In the genomic region with DNA sequence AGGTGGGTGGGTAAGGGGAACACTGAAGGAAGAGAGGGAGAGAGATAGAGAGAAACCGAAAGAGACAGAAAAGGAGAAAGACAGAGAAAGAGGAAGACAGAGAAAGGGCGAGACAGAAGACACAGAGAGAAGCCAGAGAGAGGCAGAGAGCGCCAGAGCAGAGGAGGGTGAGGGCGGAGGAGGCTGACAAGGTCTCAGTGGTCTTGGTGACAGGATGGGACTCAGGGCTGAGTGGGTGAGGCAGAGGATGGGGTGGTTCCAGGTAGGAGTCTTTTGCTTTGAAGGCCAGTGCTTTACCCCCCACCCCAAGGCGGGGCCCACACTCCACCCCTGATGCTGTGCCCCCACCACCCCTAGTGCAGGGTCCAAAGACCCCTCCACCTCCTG, we compare ENCODE assay signal across 8 cellular contexts. TPM values are rescaled to one million over a fixed set of nuclear protein-coding genes. Genes with fewer than 3 reads are reported as not detected.
A peak's percentile ranks its signal among the peaks of the same experiment; 100 is the strongest.
DNase-seq lines count a peak whose midpoint lies in the region; ATAC-seq and TF ChIP-seq lines count a peak whose summit lies in the region.

No MANE protein-coding gene starts in this region.

- DNase-seq in activated CD4-positive, alpha-beta T cell treated with anti-CD3 and anti-CD28 coated beads for 36 hours, result no peak
- DNase-seq in activated CD4-positive, alpha-beta T cell treated with anti-CD3 and anti-CD28 coated beads for 48 hours, result no peak
- DNase-seq in RWPE2 (ENCODE audit: low spot score), result no peak
- no peak for DNase-seq in fibroblast of pulmonary artery (ENCODE audit: low read depth)
- no peak for DNase-seq in KG1 (lab: John Stamatoyannopoulos, UW)
- no peak for DNase-seq in NCI-H69 (lab: John Stamatoyannopoulos, UW)
- no peak for DNase-seq in HPDE6-E6E7 (ENCODE audit: extremely low spot score)

- H3K4me3 Mint-ChIP-seq in activated CD4-positive, alpha-beta T cell treated with anti-CD3 and anti-CD28 coated beads for 36 hours, result no peak overlapping the region
- peak overlapping the region; percentile 47 for H3K4me3 Mint-ChIP-seq in stimulated activated memory B cell treated with anti-CD40 and anti-IgM and Interleukin-4, amounts not matched to agents 10 μg/mL and 1 μg/mL and 100 μg/mL, for 72 hours

- H3K27ac Mint-ChIP-seq in activated CD4-positive, alpha-beta T cell treated with anti-CD3 and anti-CD28 coated beads for 36 hours, result no peak overlapping the region
- H3K27ac Mint-ChIP-seq in stimulated activated memory B cell treated with anti-CD40 and anti-IgM and Interleukin-4, amounts not matched to agents 10 μg/mL and 1 μg/mL and 100 μg/mL, for 72 hours, result peak overlapping the region; percentile 74

- no peaks in the 10 kb centered on the region for H3K27me3 Mint-ChIP-seq in activated CD4-positive, alpha-beta T cell treated with anti-CD3 and anti-CD28 coated beads for 36 hours
- no peaks in the 10 kb centered on the region for H3K27me3 Mint-ChIP-seq in stimulated activated memory B cell treated with anti-CD40 and anti-IgM and Interleukin-4, amounts not matched to agents 10 μg/mL and 1 μg/mL and 100 μg/mL, for 72 hours

- H3K36me3 ChIP-seq in RWPE2 (ENCODE audit: low read depth), result no peaks in the 10 kb centered on the region

- POLR2A ChIA-PET in activated CD4-positive, alpha-beta T cell treated with anti-CD3 and anti-CD28 coated beads for 36 hours (lab: Charles Lee), result no interaction called here

- no peaks in the 10 kb centered on the region for H3K36me3 Mint-ChIP-seq in activated CD4-positive, alpha-beta T cell treated with anti-CD3 and anti-CD28 coated beads for 36 hours (ENCODE audit: low read depth)
- no peaks in the 10 kb centered on the region for H3K36me3 Mint-ChIP-seq in stimulated activated memory B cell treated with anti-CD40 and anti-IgM and Interleukin-4, amounts not matched to agents 10 μg/mL and 1 μg/mL and 100 μg/mL, for 72 hours

- peak overlapping the region; percentile 92 for H3K27ac ChIP-seq in RWPE2 (ENCODE audit: poor library complexity, severe bottlenecking)

- peak; percentile 30 for ATAC-seq in activated CD4-positive, alpha-beta T cell treated with anti-CD3 and anti-CD28 coated beads for 36 hours
- no peak for ATAC-seq in RWPE2 (ENCODE audit: low read depth)
- peak; percentile 34 for ATAC-seq in stimulated activated memory B cell treated with anti-CD40 and anti-IgM and Interleukin-4, amounts not matched to agents 10 μg/mL and 1 μg/mL and 100 μg/mL, for 72 hours

- H3K4me3 ChIP-seq in RWPE2 (ENCODE audit: severe bottlenecking), result peak overlapping the region; percentile 39
- H3K4me3 ChIP-seq in fibroblast of pulmonary artery (replicated peaks; ENCODE audit: low read depth, low read length), result peak overlapping the region; percentile 43

- TF ChIP-seq CTCF in RWPE2 (IDR thresholded peaks at IDR 0.05; ENCODE audit: poor library complexity, severe bottlenecking) (no peak), fibroblast of pulmonary artery (IDR thresholded peaks at IDR 0.05; ENCODE audit: low read length, missing control alignments) (no peak)

- no peaks in the 10 kb centered on the region for H3K9me3 ChIP-seq in RWPE2 (ENCODE audit: severe bottlenecking)

- peaks cover 6% of the 10 kb centered on the region for H3K4me1 ChIP-seq in RWPE2 (ENCODE audit: insufficient read depth, poor library complexity, severe bottlenecking)

- CTCF ChIA-PET in activated CD4-positive, alpha-beta T cell treated with anti-CD3 and anti-CD28 coated beads for 36 hours (lab: Charles Lee), result interaction anchor here (1.8 kb wide), 1 partner anchor 41 kb away, joined by 5 read pairs; no protein-coding TSS in a partner anchor

- H3K4me1 Mint-ChIP-seq in activated CD4-positive, alpha-beta T cell treated with anti-CD3 and anti-CD28 coated beads for 36 hours, result peaks cover 8% of the 10 kb centered on the region
- H3K4me1 Mint-ChIP-seq in stimulated activated memory B cell treated with anti-CD40 and anti-IgM and Interleukin-4, amounts not matched to agents 10 μg/mL and 1 μg/mL and 100 μg/mL, for 72 hours, result peaks cover 14% of the 10 kb centered on the region

- intact Hi-C loops in activated CD4-positive, alpha-beta T cell treated with anti-CD3 and anti-CD28 coated beads for 36 hours (cut with DNase I, micrococcal nuclease), result no loop called here

- H3K9me3 Mint-ChIP-seq in activated CD4-positive, alpha-beta T cell treated with anti-CD3 and anti-CD28 coated beads for 36 hours (ENCODE audit: low read depth), result no peaks in the 10 kb centered on the region
- no peaks in the 10 kb centered on the region for H3K9me3 Mint-ChIP-seq in stimulated activated memory B cell treated with anti-CD40 and anti-IgM and Interleukin-4, amounts not matched to agents 10 μg/mL and 1 μg/mL and 100 μg/mL, for 72 hours

- H3K27me3 ChIP-seq in RWPE2 (ENCODE audit: insufficient read depth, poor library complexity, severe bottlenecking), result no peaks in the 10 kb centered on the region

RNA-seq across cellular contexts. Expression of a gene that starts 1.1 kb away (rescaled TPM):
- total RNA-seq in activated CD4-positive, alpha-beta T cell treated with anti-CD3 and anti-CD28 coated beads for 36 hours, result under 1 TPM; 0.21 TPM

RNA-seq across cellular contexts. Expression of a gene that starts 55.3 kb away (rescaled TPM):
- total RNA-seq in activated CD4-positive, alpha-beta T cell treated with anti-CD3 and anti-CD28 coated beads for 36 hours, result 10 to 100 TPM; 84.6 to 96.5 TPM
